Comparison of ENCODE assay signal across 1 cellular context in the genomic region with DNA sequence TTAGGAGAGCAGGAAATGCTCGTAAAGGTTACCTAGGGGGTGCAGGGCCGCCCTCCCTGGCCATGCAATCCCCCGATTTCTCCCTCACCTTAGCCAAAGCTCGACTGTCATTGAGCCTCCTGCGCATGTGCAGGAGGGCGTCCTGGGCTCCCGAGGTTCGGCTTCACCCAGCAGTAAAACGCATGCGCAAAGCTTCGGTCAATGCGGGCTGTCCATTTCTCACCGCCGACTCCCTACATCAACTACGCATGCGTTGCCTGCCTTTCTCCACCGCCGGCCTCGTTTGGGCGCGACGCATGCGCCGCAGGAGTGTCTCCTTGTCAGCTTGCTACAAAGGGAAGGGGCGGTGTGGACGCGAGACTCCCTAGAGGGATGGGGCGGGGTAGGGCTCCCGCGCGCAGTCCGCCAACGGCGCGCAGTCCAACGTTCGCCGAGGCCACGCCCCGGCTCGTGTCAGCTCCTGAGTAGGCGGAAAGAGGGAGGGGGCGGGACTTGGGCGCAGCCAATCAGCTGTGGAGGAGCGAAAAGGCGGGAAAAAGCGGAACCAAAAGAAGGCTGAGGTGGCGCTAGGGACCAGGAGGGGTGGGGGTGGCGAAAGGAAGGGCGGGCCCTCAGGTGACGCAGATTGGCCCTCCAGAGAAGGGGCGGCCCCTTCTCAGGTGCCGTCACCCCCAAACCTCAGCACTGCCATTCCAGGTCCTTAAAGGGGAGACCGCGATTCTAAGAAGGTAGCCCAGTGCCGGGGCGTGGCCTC.
A peak's percentile ranks its signal among the peaks of the same experiment; 100 is the strongest.
TF ChIP-seq lines count a peak whose summit lies in the region.

A gene with protein sequence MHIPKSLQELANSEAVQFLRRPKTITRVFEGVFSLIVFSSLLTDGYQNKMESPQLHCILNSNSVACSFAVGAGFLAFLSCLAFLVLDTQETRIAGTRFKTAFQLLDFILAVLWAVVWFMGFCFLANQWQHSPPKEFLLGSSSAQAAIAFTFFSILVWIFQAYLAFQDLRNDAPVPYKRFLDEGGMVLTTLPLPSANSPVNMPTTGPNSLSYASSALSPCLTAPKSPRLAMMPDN (plus strand): TSS at position 558 of the 754 bp plus-strand sequence. CDS start 1,476 bp downstream, outside the sequence.
TSS of gene TMEM143 (minus strand) at position 131 of the 754 bp plus-strand sequence. CDS start at position 111, 20 bp downstream.

TF ChIP-seq in HepG2, 621 proteins besides CTCF, POLR2A, EP300 and RAD21 (continued from another document and continues in another):
- TF ChIP-seq ZNF232 (CRISPR knock-in tag; IDR thresholded peaks at IDR 0.05; ENCODE audit: borderline replicate concordance) (0 out of 2 replicates have a peak, but pooled peaks have one; percentile 27), MED8 (CRISPR knock-in tag; IDR thresholded peaks at IDR 0.05; ENCODE audit: insufficient replicate concordance) (no peak), SALL1 (CRISPR knock-in tag; IDR thresholded peaks at IDR 0.05) (peak; percentile 60), ZNF543 (CRISPR knock-in tag; IDR thresholded peaks at IDR 0.05) (no peak; the same call in 1 of the 2 replicates), ZNF234 (CRISPR knock-in tag; conservative IDR thresholded peaks at IDR 0.05) (no peak), ZBTB21 (CRISPR knock-in tag; IDR thresholded peaks at IDR 0.05) (no peak), PPARG (CRISPR knock-in tag; conservative IDR thresholded peaks at IDR 0.05) (peak; percentile 26; the same call in 1 of the 2 replicates), RELA (CRISPR knock-in tag; IDR thresholded peaks at IDR 0.05) (no peak), ZNF337 (CRISPR knock-in tag; IDR thresholded peaks at IDR 0.05; ENCODE audit: borderline replicate concordance, low read depth) (0 out of 2 replicates have a peak, but pooled peaks have one; percentile 70), ZNF180 (CRISPR knock-in tag; IDR thresholded peaks at IDR 0.05; ENCODE audit: borderline replicate concordance, low read depth) (peak; percentile 82; the same call in 1 of the 2 replicates), GFI1 (CRISPR knock-in tag; IDR thresholded peaks at IDR 0.05; ENCODE audit: borderline replicate concordance) (no peak), FOSL2 (CRISPR knock-in tag; IDR thresholded peaks at IDR 0.05) (no peak), MAZ (IDR thresholded peaks at IDR 0.05; ENCODE audit: borderline replicate concordance, low read depth, low read length) (peak; percentile 70; the same call in 1 of the 2 replicates), MAZ (CRISPR knock-in tag; IDR thresholded peaks at IDR 0.05; ENCODE audit: low read depth) (peak; percentile 78), ZNF891 (CRISPR knock-in tag; IDR thresholded peaks at IDR 0.05) (0 out of 2 replicates have a peak, but pooled peaks have one; percentile 55), HNRNPLL (IDR thresholded peaks at IDR 0.05; ENCODE audit: low read depth, low read length, poor library complexity, severe bottlenecking) (peak; percentile 99), ZNF430 (CRISPR knock-in tag; IDR thresholded peaks at IDR 0.05) (peak; percentile 13; the same call in 1 of the 2 replicates), THAP7 (CRISPR knock-in tag; IDR thresholded peaks at IDR 0.05) (peak; percentile 85; the same call in 1 of the 2 replicates), YEATS4 (CRISPR knock-in tag; IDR thresholded peaks at IDR 0.05; ENCODE audit: borderline replicate concordance) (peak; percentile 65; the same call in 1 of the 2 replicates), PHF8 (CRISPR knock-in tag; IDR thresholded peaks at IDR 0.05) (no peak), ZNF256 (CRISPR knock-in tag; conservative IDR thresholded peaks at IDR 0.05) (peak; percentile 80), HDAC2 (CRISPR knock-in tag; IDR thresholded peaks at IDR 0.05) (no peak), ZNF572 (CRISPR knock-in tag; IDR thresholded peaks at IDR 0.05) (no peak), ZNF101 (CRISPR knock-in tag; IDR thresholded peaks at IDR 0.05; ENCODE audit: borderline replicate concordance, low read depth) (no peak), JUND (CRISPR knock-in tag; IDR thresholded peaks at IDR 0.05) (0 out of 2 replicates have a peak, but pooled peaks have one; percentile 23), ATF3 (CRISPR knock-in tag; IDR thresholded peaks at IDR 0.05) (0 out of 2 replicates have a peak, but pooled peaks have one; percentile 6), RAD51 (IDR thresholded peaks at IDR 0.05; ENCODE audit: borderline replicate concordance) (no peak), DNMT3B (CRISPR knock-in tag; conservative IDR thresholded peaks at IDR 0.05) (no peak), BORCS8-MEF2B (CRISPR knock-in tag; IDR thresholded peaks at IDR 0.05) (peak; percentile 70; the same call in 1 of the 2 replicates), KDM2A (CRISPR knock-in tag; IDR thresholded peaks at IDR 0.05; ENCODE audit: borderline replicate concordance, low read depth) (peak; percentile 31; the same call in 1 of the 2 replicates), RBM22 (optimal IDR thresholded peaks at IDR 0.05; ENCODE audit: low read length) (no peak), ZNF142 (CRISPR knock-in tag; IDR thresholded peaks at IDR 0.05) (0 out of 2 replicates have a peak, but pooled peaks have one; percentile 33), ZNF44 (CRISPR knock-in tag; IDR thresholded peaks at IDR 0.05) (no peak)
- TF ChIP-seq, protein P1, sequence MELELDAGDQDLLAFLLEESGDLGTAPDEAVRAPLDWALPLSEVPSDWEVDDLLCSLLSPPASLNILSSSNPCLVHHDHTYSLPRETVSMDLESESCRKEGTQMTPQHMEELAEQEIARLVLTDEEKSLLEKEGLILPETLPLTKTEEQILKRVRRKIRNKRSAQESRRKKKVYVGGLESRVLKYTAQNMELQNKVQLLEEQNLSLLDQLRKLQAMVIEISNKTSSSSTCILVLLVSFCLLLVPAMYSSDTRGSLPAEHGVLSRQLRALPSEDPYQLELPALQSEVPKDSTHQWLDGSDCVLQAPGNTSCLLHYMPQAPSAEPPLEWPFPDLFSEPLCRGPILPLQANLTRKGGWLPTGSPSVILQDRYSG (CRISPR knock-in tag; IDR thresholded peaks at IDR 0.05): 0 out of 2 replicates have a peak, but pooled peaks have one; percentile 53
- TF ChIP-seq, protein P2, sequence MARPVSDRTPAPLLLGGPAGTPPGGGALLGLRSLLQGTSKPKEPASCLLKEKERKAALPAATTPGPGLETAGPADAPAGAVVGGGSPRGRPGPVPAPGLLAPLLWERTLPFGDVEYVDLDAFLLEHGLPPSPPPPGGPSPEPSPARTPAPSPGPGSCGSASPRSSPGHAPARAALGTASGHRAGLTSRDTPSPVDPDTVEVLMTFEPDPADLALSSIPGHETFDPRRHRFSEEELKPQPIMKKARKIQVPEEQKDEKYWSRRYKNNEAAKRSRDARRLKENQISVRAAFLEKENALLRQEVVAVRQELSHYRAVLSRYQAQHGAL (CRISPR knock-in tag; IDR thresholded peaks at IDR 0.05; ENCODE audit: not compliant biosample characterization): no peak
- TF ChIP-seq, protein P3, sequence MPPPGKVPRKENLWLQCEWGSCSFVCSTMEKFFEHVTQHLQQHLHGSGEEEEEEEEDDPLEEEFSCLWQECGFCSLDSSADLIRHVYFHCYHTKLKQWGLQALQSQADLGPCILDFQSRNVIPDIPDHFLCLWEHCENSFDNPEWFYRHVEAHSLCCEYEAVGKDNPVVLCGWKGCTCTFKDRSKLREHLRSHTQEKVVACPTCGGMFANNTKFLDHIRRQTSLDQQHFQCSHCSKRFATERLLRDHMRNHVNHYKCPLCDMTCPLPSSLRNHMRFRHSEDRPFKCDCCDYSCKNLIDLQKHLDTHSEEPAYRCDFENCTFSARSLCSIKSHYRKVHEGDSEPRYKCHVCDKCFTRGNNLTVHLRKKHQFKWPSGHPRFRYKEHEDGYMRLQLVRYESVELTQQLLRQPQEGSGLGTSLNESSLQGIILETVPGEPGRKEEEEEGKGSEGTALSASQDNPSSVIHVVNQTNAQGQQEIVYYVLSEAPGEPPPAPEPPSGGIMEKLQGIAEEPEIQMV (CRISPR knock-in tag; IDR thresholded peaks at IDR 0.05; ENCODE audit: low read depth): no peak
- TF ChIP-seq, protein P4, sequence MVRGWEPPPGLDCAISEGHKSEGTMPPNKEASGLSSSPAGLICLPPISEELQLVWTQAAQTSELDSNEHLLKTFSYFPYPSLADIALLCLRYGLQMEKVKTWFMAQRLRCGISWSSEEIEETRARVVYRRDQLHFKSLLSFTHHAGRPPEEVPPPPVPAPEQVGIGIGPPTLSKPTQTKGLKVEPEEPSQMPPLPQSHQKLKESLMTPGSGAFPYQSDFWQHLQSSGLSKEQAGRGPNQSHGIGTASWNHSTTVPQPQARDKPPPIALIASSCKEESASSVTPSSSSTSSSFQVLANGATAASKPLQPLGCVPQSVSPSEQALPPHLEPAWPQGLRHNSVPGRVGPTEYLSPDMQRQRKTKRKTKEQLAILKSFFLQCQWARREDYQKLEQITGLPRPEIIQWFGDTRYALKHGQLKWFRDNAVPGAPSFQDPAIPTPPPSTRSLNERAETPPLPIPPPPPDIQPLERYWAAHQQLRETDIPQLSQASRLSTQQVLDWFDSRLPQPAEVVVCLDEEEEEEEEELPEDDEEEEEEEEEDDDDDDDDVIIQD (CRISPR knock-in tag; IDR thresholded peaks at IDR 0.05; ENCODE audit: low read depth): 0 out of 2 replicates have a peak, but pooled peaks have one; percentile 6
- TF ChIP-seq, protein P5, sequence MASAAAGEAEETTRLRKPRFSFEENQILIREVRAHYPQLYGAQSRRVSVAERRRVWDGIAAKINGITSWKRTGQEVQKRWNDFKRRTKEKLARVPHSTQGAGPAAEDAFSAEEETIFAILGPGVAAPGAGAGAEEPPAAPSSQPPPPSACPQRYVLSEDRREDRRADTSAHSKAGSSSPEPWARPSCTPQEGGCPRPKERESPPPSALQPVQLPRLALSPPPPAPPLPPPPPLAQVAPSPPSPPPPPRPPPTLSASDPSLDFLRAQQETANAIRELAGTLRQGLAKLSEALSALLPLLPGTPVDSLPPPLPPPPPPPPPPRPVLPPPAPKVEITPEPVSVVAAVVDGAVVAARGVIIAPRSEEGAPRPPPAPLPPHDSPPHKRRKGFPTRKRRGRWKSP (CRISPR knock-in tag; IDR thresholded peaks at IDR 0.05): 0 out of 2 replicates have a peak, but pooled peaks have one; percentile 16
